8 cellular contexts compared by ENCODE assay signal in the genomic region with DNA sequence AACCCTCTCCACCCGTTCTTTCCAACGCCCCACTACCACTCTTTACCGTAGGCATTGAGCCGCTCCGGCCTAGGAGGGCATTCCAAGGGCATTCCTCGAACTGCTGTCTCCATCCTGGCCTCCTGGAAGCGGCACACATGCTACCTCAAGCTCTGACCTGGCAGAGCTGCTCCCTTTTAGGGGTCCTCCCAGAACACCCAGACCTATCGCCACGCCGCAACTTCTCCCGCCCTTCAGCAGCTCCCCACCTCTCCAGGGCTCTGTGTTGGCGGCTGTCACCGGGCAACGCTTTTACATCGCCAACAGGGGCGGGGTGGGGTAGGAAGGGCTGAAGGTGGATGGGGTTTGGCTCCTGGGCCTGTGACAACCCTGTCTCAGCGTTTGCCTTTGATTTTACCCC. TPM values are rescaled to one million over a fixed set of nuclear protein-coding genes. Genes with fewer than 3 reads are reported as not detected.
DNase-seq lines count a peak whose midpoint lies in the region; ATAC-seq and TF ChIP-seq lines count a peak whose summit lies in the region.

No MANE protein-coding gene starts in this region.

- peak overlapping the region; percentile 97 for H3K4me2 ChIP-seq in BLaER1

- intact Hi-C loops in natural killer cell (cut with micrococcal nuclease) = loop anchor here (2.0 kb wide), 1 partner anchor 77 kb away; the partner anchor contains the start of genes DNAI1 and FAM219A

- WGBS in endodermal cell (ENCODE audit: insufficient coverage in 1 of 2, insufficient read length in 1 of 2), 2 experiments = 35 to 49% methylated on average over 10 to 17 of the region's 17 CpGs

- H3K36me3 ChIP-seq in BLaER1 (no peaks in the 10 kb centered on the region), endodermal cell (ENCODE audit: control insufficient read depth, insufficient read depth, low read length) (no peaks in the 10 kb centered on the region)

- no peaks in the 10 kb centered on the region for H3K36me3 Mint-ChIP-seq in endodermal cell (ENCODE audit: low read depth)
- no peaks in the 10 kb centered on the region for H3K36me3 Mint-ChIP-seq in natural killer cell

- ATAC-seq in natural killer cell (no peak), foreskin keratinocyte (no peak), HG02610 (IDR thresholded peaks at IDR 0.05; ENCODE audit: unreplicated experiment) (no peak)

- H3K9me3 ChIP-seq in BLaER1 (no peaks in the 10 kb centered on the region), endodermal cell (ENCODE audit: control insufficient read depth, low read length) (no peaks in the 10 kb centered on the region)

- H3K4me1 ChIP-seq in BLaER1 (peaks cover 40% of the 10 kb centered on the region), endodermal cell (ENCODE audit: control insufficient read depth, insufficient read depth, low read length) (no peaks in the 10 kb centered on the region), foreskin keratinocyte (no peaks in the 10 kb centered on the region)

- H3K9ac ChIP-seq in BLaER1 (no peak overlapping the region; the same call in 1 of the 2 replicates), endodermal cell (ENCODE audit: extremely low read depth, low read length, poor library complexity, severe bottlenecking) (no peak overlapping the region)

- H3K27me3 Mint-ChIP-seq in endodermal cell (ENCODE audit: insufficient read depth) (peaks cover 65% of the 10 kb centered on the region), natural killer cell (ENCODE audit: low read depth in 2 of 2) (peaks cover 5 to 11% of the 10 kb centered on the region in 2 donors)

- H3K4me3 Mint-ChIP-seq in endodermal cell = peak overlapping the region; percentile 68
- H3K4me3 Mint-ChIP-seq in natural killer cell = peak overlapping the region; percentile 87

- peaks cover 10% of the 10 kb centered on the region for H3K4me1 Mint-ChIP-seq in endodermal cell
- peaks cover 35 to 37% of the 10 kb centered on the region in 2 donors for H3K4me1 Mint-ChIP-seq in natural killer cell

- no peaks in the 10 kb centered on the region for H3K9me3 Mint-ChIP-seq in endodermal cell
- no peaks in the 10 kb centered on the region for H3K9me3 Mint-ChIP-seq in natural killer cell

- no peak overlapping the region for H3K27ac ChIP-seq in BLaER1
- H3K27ac ChIP-seq in endodermal cell (ENCODE audit: low read depth, low read length) = no peak overlapping the region
- no peak overlapping the region for H3K27ac ChIP-seq in foreskin keratinocyte

- H3K27ac Mint-ChIP-seq in endodermal cell (no peak overlapping the region), natural killer cell (peak overlapping the region; percentile 29 to 66)

- TF ChIP-seq CTCF in endodermal cell (conservative IDR thresholded peaks at IDR 0.05) (no peak), natural killer cell (IDR thresholded peaks at IDR 0.05) (no peak), foreskin keratinocyte (conservative IDR thresholded peaks at IDR 0.05) (no peak)

- H3K4me3 ChIP-seq in BLaER1 (peak overlapping the region; percentile 67), endodermal cell (ENCODE audit: low read length) (peak overlapping the region; percentile 83)

- DNase-seq in M059J (ENCODE audit: low read depth) = peak; percentile 14
- peak; percentile 75 for DNase-seq in endodermal cell
- DNase-seq in natural killer cell = no peak
- DNase-seq in foreskin keratinocyte = no peak
- no peak for DNase-seq in HCEC 1CT
- DNase-seq in NOMO-1 treated with dmso at 0.1 percent for 144 hours (lab: John Stamatoyannopoulos, UW; ENCODE audit: unreplicated experiment) = no peak

- H3K27me3 ChIP-seq in BLaER1 (no peaks in the 10 kb centered on the region), endodermal cell (ENCODE audit: control insufficient read depth, insufficient read depth, low read length, poor library complexity, severe bottlenecking) (peaks cover 54% of the 10 kb centered on the region), foreskin keratinocyte (peaks cover 25% of the 10 kb centered on the region)

- no peaks in the 10 kb centered on the region for H4K20me1 ChIP-seq in BLaER1

RNA-seq across cellular contexts. Expression of gene MYORG, which starts 4.6 kb away (rescaled TPM):
- total RNA-seq in M059J (2014; rRNA removed; shearing (Covaris generic)) = 1.5 and 3.6 TPM in 2 replicates
- total RNA-seq in endodermal cell = 10 to 100 TPM; 56.7 to 58.8 TPM
- 10.2 TPM for polyA plus RNA-seq in endodermal cell (2013, experiment 1 of 2)
- 10.9 TPM for polyA plus RNA-seq in endodermal cell (2013, experiment 2 of 2)
- total RNA-seq in natural killer cell = under 1 TPM; 0.58 to 0.93 (median 0.92) TPM
- 6.5 and 7.7 TPM in 2 replicates for total RNA-seq in foreskin keratinocyte
- polyA plus RNA-seq in foreskin keratinocyte = 2.8 and 4.3 TPM in 2 replicates

RNA-seq across cellular contexts. Expression of gene NUDT2, which starts 52.0 kb away (rescaled TPM):
- total RNA-seq in M059J (2014; rRNA removed; shearing (Covaris generic)) = 45.6 and 59.9 TPM in 2 replicates
- total RNA-seq in endodermal cell (10 to 100 TPM; 20.6 to 29.4 TPM), natural killer cell (10 to 100 TPM in 1 of 3 donors, 1 to 10 TPM in 2; 8.5 to 15.7 (median 9.4) TPM), foreskin keratinocyte (28.4 and 45.4 TPM in 2 replicates)
- polyA plus RNA-seq in endodermal cell (2013, experiment 1 of 2) = 20.2 TPM
- 21.4 TPM for polyA plus RNA-seq in endodermal cell (2013, experiment 2 of 2)
- 37.3 and 61.4 TPM in 2 replicates for polyA plus RNA-seq in foreskin keratinocyte

RNA-seq across cellular contexts. Expression of gene KIF24, which starts 52.3 kb away (rescaled TPM):
- total RNA-seq in M059J (2014; rRNA removed; shearing (Covaris generic)) = 4.6 and 9.0 TPM in 2 replicates
- 10 to 100 TPM in 1 of 2 donors, 1 to 10 TPM in 1; 7.7 to 10.6 TPM for total RNA-seq in endodermal cell
- 7.7 TPM for polyA plus RNA-seq in endodermal cell (2013, experiment 1 of 2)
- polyA plus RNA-seq in endodermal cell (2013, experiment 2 of 2) = 8.1 TPM
- under 1 TPM; 0.28 to 0.50 (median 0.30) TPM for total RNA-seq in natural killer cell
- total RNA-seq in foreskin keratinocyte = 6.0 and 6.7 TPM in 2 replicates
- polyA plus RNA-seq in foreskin keratinocyte = 1.7 and 2.1 TPM in 2 replicates

Comparison
In these comparisons a context has a peak if more than half of its experiments do, and no peak if none do; other contexts are left out.
1. DNase-seq: peak in M059J (single experiment) and endodermal cell (single experiment); none in natural killer cell (single experiment), foreskin keratinocyte (0 of 2), HCEC 1CT (single experiment) and NOMO-1 treated with dmso at 0.1 percent for 144 hours (single experiment).